7 cellular contexts compared by ENCODE assay signal in genomic region chr5:96395295-96395694, GRCh38. TPM values are rescaled to one million over a fixed set of nuclear protein-coding genes. Genes with fewer than 3 reads are reported as not detected.
"Had no signal": no experiment of that assay in that cellular context is flagged by ENCODE, and none has a peak within 500 bp of the region (broad histone marks: within the 10 kb centered on the region; RNA-seq: fewer than 3 reads in every experiment).

No MANE protein-coding gene starts in this region.

RNA-seq across cellular contexts. Expression of gene PCSK1, which starts 37.8 kb away (rescaled TPM):
- total RNA-seq: naive thymus-derived CD8-positive, alpha-beta T cell; natural killer cell; natural killer cell treated with Interleukin-12 subunit alpha and Interleukin-12 subunit beta and Interleukin-15 and Interleukin-18, amount 100 ng/mL, for 72 hours; osteocyte; renal cortical epithelial cell; right lobe of liver; skeletal muscle tissue had no signal
- polyA plus RNA-seq: naive thymus-derived CD8-positive, alpha-beta T cell had no signal
